Comparison of ENCODE assay signal across 19 cellular contexts in the genomic region with DNA sequence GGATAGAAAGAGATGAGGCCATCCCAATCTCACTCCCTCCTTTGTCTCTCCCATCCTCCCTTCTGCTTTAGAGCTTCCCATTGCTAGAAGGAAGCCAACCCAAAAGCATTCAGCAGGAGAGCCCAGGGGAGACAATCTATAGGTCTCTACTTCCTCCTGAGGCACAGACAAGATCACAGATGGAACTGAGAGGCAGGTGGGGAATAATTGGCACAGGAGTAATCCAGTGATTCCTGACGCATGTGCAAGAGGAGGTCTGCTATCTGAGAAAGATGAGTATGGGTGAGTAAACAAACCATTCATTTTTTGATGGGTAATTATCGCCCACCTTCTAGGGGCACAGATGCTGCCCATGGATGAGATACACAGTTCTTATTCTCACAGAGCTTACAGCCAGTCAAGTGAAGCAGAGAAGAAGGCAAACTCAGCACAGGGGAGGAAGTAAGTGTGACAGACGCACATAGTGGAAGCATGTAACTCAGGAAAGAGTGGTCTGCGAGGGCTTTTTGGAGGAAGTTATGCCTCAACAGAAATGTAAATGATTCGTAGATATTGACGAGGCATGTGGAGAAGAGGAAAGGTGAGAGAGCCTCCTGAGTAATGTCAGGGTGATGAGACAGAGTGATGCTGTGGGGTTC.
A peak's percentile ranks its signal among the peaks of the same experiment; 100 is the strongest.
DNase-seq lines count a peak whose midpoint lies in the region; ATAC-seq, FAIRE-seq and TF ChIP-seq lines count a peak whose summit lies in the region.
"Had no signal": no experiment of that assay in that cellular context is flagged by ENCODE, and none has a peak within 500 bp of the region (broad histone marks: within the 10 kb centered on the region; RNA-seq: fewer than 3 reads in every experiment).

No MANE protein-coding gene starts in this region.

- intact Hi-C loops in CD4-positive, alpha-beta memory T cell (cut with micrococcal nuclease), result no loop called here

- DNase-seq in CD4-positive, alpha-beta memory T cell, result no peak
- peak; percentile 47 for DNase-seq in KG1 (lab: John Stamatoyannopoulos, UW)
- no peak for DNase-seq in suprapubic skin (ENCODE audit: low spot score in 2 of 2)
- DNase-seq in HTR-8/SVneo (ENCODE audit: insufficient read length, low spot score), result no peak
- no peak for DNase-seq in activated CD4-positive, alpha-beta memory T cell treated with anti-CD3 and anti-CD28 coated beads, Interleukin-2, amount 10 ng/mL, durations not matched to agents 7 days and 5 days
- DNase-seq: activated CD8-positive, alpha-beta T cell treated with anti-CD3 and anti-CD28 coated beads, Interleukin-2, amount 10 ng/mL, durations not matched to agents 7 days and 5 days; cortex of kidney; erythroblast; mesendoderm; NCI-H226; nucleus accumbens; PC-9; stimulated activated CD4-positive, alpha-beta T cell treated with anti-CD3 and anti-CD28 coated beads, Interleukin-2, amount 100 ng/mL, for 48 hours; stimulated activated CD8-positive, alpha-beta memory T cell treated with anti-CD3 and anti-CD28 coated beads, Interleukin-4, amount 100 ng/mL, for 48 hours; trophoblast cell had no signal

- TF ChIP-seq CTCF in brain (conservative IDR thresholded peaks at IDR 0.05), result no peak
- no peak for TF ChIP-seq CTCF in suprapubic skin (IDR thresholded peaks at IDR 0.05)

- H3K4me3 ChIP-seq in CD4-positive, alpha-beta memory T cell (ENCODE audit: low read length in 2 of 2), result no peak overlapping the region
- H3K4me3 ChIP-seq in suprapubic skin, result no peak overlapping the region
- H3K4me3 ChIP-seq: ascending aorta, PC-9 had no signal

- TF ChIP-seq EP300 in suprapubic skin (IDR thresholded peaks at IDR 0.05), result no peak

- peaks cover 0 to 5% (median 5%) of the 10 kb centered on the region in 4 donors for H3K4me1 Mint-ChIP-seq in CD4-positive, alpha-beta memory T cell
- peaks cover 4% of the 10 kb centered on the region for H3K4me1 Mint-ChIP-seq in brain
- H3K4me1 Mint-ChIP-seq in activated CD4-positive, alpha-beta memory T cell treated with anti-CD3 and anti-CD28 coated beads, Interleukin-2, amount 10 ng/mL, durations not matched to agents 7 days and 5 days, result peaks cover 3% of the 10 kb centered on the region

- peaks cover 5 to 12% (median 10%) of the 10 kb centered on the region in 8 donors for H3K9me3 Mint-ChIP-seq in CD4-positive, alpha-beta memory T cell
- H3K9me3 Mint-ChIP-seq in brain, result peaks cover 4 to 12% (median 10%) of the 10 kb centered on the region in 5 experiments
- H3K9me3 Mint-ChIP-seq in activated CD4-positive, alpha-beta memory T cell treated with anti-CD3 and anti-CD28 coated beads, Interleukin-2, amount 10 ng/mL, durations not matched to agents 7 days and 5 days, result no peaks in the 10 kb centered on the region

- no peaks in the 10 kb centered on the region for H3K36me3 ChIP-seq in CD4-positive, alpha-beta memory T cell (ENCODE audit: insufficient read depth, low read length)
- no peaks in the 10 kb centered on the region for H3K36me3 ChIP-seq in suprapubic skin
- H3K36me3 ChIP-seq: ascending aorta had no signal

- TF ChIP-seq POLR2A in suprapubic skin (IDR thresholded peaks at IDR 0.05), result no peak

- FAIRE-seq in HTR-8/SVneo (lab: Jason Lieb, UNC), result no peak

- no peak overlapping the region for H3K27ac ChIP-seq in CD4-positive, alpha-beta memory T cell (ENCODE audit: low read depth, low read length)
- no peak overlapping the region for H3K27ac ChIP-seq in suprapubic skin
- H3K27ac ChIP-seq: ascending aorta, PC-9 had no signal

- peaks cover 8 to 23% of the 10 kb centered on the region in 2 donors for H3K36me3 Mint-ChIP-seq in CD4-positive, alpha-beta memory T cell
- H3K36me3 Mint-ChIP-seq in brain, result peaks cover 13% of the 10 kb centered on the region
- no peaks in the 10 kb centered on the region for H3K36me3 Mint-ChIP-seq in activated CD4-positive, alpha-beta memory T cell treated with anti-CD3 and anti-CD28 coated beads, Interleukin-2, amount 10 ng/mL, durations not matched to agents 7 days and 5 days (ENCODE audit: low read depth)

- H3K4me3 Mint-ChIP-seq in CD4-positive, alpha-beta memory T cell, result no peak overlapping the region
- H3K4me3 Mint-ChIP-seq in brain, result no peak overlapping the region
- no peak overlapping the region for H3K4me3 Mint-ChIP-seq in activated CD4-positive, alpha-beta memory T cell treated with anti-CD3 and anti-CD28 coated beads, Interleukin-2, amount 10 ng/mL, durations not matched to agents 7 days and 5 days
- H3K4me3 Mint-ChIP-seq: activated CD8-positive, alpha-beta T cell treated with anti-CD3 and anti-CD28 coated beads, Interleukin-2, amount 10 ng/mL, durations not matched to agents 7 days and 5 days had no signal

- no peaks in the 10 kb centered on the region for H3K4me1 ChIP-seq in CD4-positive, alpha-beta memory T cell (ENCODE audit: insufficient read depth, low read length)
- H3K4me1 ChIP-seq in suprapubic skin, result no peaks in the 10 kb centered on the region
- H3K4me1 ChIP-seq: ascending aorta had no signal

- H3K27me3 ChIP-seq in CD4-positive, alpha-beta memory T cell (ENCODE audit: insufficient read depth, low read length), result no peaks in the 10 kb centered on the region
- no peaks in the 10 kb centered on the region for H3K27me3 ChIP-seq in suprapubic skin
- H3K27me3 ChIP-seq: ascending aorta had no signal

- WGBS in suprapubic skin, result 92% methylated on average over 6 of the region's 6 CpGs

- no peaks in the 10 kb centered on the region for H3K27me3 Mint-ChIP-seq in CD4-positive, alpha-beta memory T cell
- no peaks in the 10 kb centered on the region for H3K27me3 Mint-ChIP-seq in brain
- no peaks in the 10 kb centered on the region for H3K27me3 Mint-ChIP-seq in activated CD4-positive, alpha-beta memory T cell treated with anti-CD3 and anti-CD28 coated beads, Interleukin-2, amount 10 ng/mL, durations not matched to agents 7 days and 5 days

- H3K27ac Mint-ChIP-seq in CD4-positive, alpha-beta memory T cell, result peak overlapping the region in 4 of 7 donors; percentile 33 to 84 (median 55)
- peak overlapping the region in 3 of 5 experiments; percentile 17 to 38 (median 23) for H3K27ac Mint-ChIP-seq in brain
- no peak overlapping the region for H3K27ac Mint-ChIP-seq in activated CD4-positive, alpha-beta memory T cell treated with anti-CD3 and anti-CD28 coated beads, Interleukin-2, amount 10 ng/mL, durations not matched to agents 7 days and 5 days
- H3K27ac Mint-ChIP-seq: activated CD8-positive, alpha-beta T cell treated with anti-CD3 and anti-CD28 coated beads, Interleukin-2, amount 10 ng/mL, durations not matched to agents 7 days and 5 days had no signal

- CTCF ChIA-PET in CD4-positive, alpha-beta memory T cell (lab: Charles Lee; ENCODE audit: partially characterized antibody), result interaction anchor here (1.0 to 1.3 kb wide), 2 partner anchors 86 to 184 kb away, joined by 3 to 5 read pairs; no protein-coding TSS in a partner anchor
- CTCF ChIA-PET in activated CD4-positive, alpha-beta memory T cell treated with anti-CD3 and anti-CD28 coated beads, Interleukin-2, amount 10 ng/mL, durations not matched to agents 7 days and 5 days (lab: Charles Lee), result no interaction called here

- POLR2A ChIA-PET in CD4-positive, alpha-beta memory T cell (lab: Charles Lee; ENCODE audit: partially characterized antibody), result no interaction called here
- POLR2A ChIA-PET in activated CD4-positive, alpha-beta memory T cell treated with anti-CD3 and anti-CD28 coated beads, Interleukin-2, amount 10 ng/mL, durations not matched to agents 7 days and 5 days (lab: Charles Lee), result no interaction called here

- ATAC-seq in GM21423 (IDR thresholded peaks at IDR 0.05; ENCODE audit: unreplicated experiment) (peak; percentile 46), GM21526 (IDR thresholded peaks at IDR 0.05; ENCODE audit: low FRiP score, unreplicated experiment) (no peak)
- ATAC-seq: activated CD8-positive, alpha-beta T cell treated with anti-CD3 and anti-CD28 coated beads, Interleukin-2, amount 10 ng/mL, durations not matched to agents 7 days and 5 days had no signal

- H3K9me3 ChIP-seq in CD4-positive, alpha-beta memory T cell (ENCODE audit: control insufficient read depth in 1 of 2, low read length in 2 of 2), result no peaks in the 10 kb centered on the region
- H3K9me3 ChIP-seq in suprapubic skin, result peaks cover 5% of the 10 kb centered on the region
- H3K9me3 ChIP-seq: ascending aorta had no signal
